In the genomic region with DNA sequence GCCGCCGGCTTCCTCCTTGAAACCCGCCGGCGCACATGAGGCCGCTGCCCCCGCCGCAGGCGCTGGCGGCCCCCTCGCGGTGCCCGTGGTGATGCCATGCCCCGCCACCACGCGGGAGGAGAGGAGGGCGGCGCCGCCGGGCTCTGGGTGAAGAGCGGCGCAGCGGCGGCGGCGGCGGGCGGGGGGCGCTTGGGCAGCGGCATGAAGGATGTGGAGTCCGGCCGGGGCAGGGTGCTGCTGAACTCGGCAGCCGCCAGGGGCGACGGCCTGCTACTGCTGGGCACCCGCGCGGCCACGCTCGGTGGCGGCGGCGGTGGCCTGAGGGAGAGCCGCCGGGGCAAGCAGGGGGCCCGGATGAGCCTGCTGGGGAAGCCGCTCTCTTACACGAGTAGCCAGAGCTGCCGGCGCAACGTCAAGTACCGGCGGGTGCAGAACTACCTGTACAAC, we compare ENCODE assay signal across 9 cellular contexts. TPM values are rescaled to one million over a fixed set of nuclear protein-coding genes. Genes with fewer than 3 reads are reported as not detected.
DNase-seq lines count a peak whose midpoint lies in the region; ATAC-seq and TF ChIP-seq lines count a peak whose summit lies in the region.
"Had no signal": no experiment of that assay in that cellular context is flagged by ENCODE, and none has a peak within 500 bp of the region (broad histone marks: within the 10 kb centered on the region; RNA-seq: fewer than 3 reads in every experiment).

No MANE protein-coding gene starts in this region.

- H3K4me1 Mint-ChIP-seq in HFFc6 (ENCODE audit: low read depth): peaks cover 73% of the 10 kb centered on the region
- peaks cover 52% of the 10 kb centered on the region for H3K4me1 Mint-ChIP-seq in stimulated activated memory B cell treated with anti-CD40 and anti-IgM and Interleukin-4, amounts not matched to agents 10 μg/mL and 1 μg/mL and 100 μg/mL, for 72 hours

- H3K27ac ChIP-seq in duodenal mucosa (ENCODE audit: low read depth, low read length): no peak overlapping the region

- H3K9me3 Mint-ChIP-seq in HFFc6: no peaks in the 10 kb centered on the region
- H3K9me3 Mint-ChIP-seq in stimulated activated memory B cell treated with anti-CD40 and anti-IgM and Interleukin-4, amounts not matched to agents 10 μg/mL and 1 μg/mL and 100 μg/mL, for 72 hours: no peaks in the 10 kb centered on the region

- no peaks in the 10 kb centered on the region for H3K9me3 ChIP-seq in duodenal mucosa (ENCODE audit: control insufficient read depth in 1 of 2, low read length in 2 of 2)

- H3K36me3 Mint-ChIP-seq in HFFc6 (ENCODE audit: low read depth): peaks cover 18% of the 10 kb centered on the region
- H3K36me3 Mint-ChIP-seq in stimulated activated memory B cell treated with anti-CD40 and anti-IgM and Interleukin-4, amounts not matched to agents 10 μg/mL and 1 μg/mL and 100 μg/mL, for 72 hours: peaks cover 6% of the 10 kb centered on the region

- TF ChIP-seq CTCF in GM12874 (IDR thresholded peaks at IDR 0.05; ENCODE audit: insufficient read depth, low read depth, low read length) (peak; percentile 17; the same call in 1 of the 2 replicates), HFFc6 (IDR thresholded peaks at IDR 0.05) (peak; percentile 73)

- DNase-seq in HFFc6 (peak; percentile 60), NCI-H2029 (lab: John Stamatoyannopoulos, UW) (peak; percentile 60), midbrain (lab: John Stamatoyannopoulos, UW) (peak; percentile 31), epidermal melanocyte (ENCODE audit: insufficient read length, low spot score) (no peak)
- peak; percentile 55 to 70 for DNase-seq in activated CD4-positive, alpha-beta T cell treated with anti-CD3 and anti-CD28 coated beads for 4 hours

- peak overlapping the region; percentile 59 to 65 for H3K4me3 ChIP-seq in duodenal mucosa (ENCODE audit: low read depth in 1 of 2, low read length in 2 of 2)

- H3K4me3 Mint-ChIP-seq in HFFc6: peak overlapping the region; percentile 96
- H3K4me3 Mint-ChIP-seq in stimulated activated memory B cell treated with anti-CD40 and anti-IgM and Interleukin-4, amounts not matched to agents 10 μg/mL and 1 μg/mL and 100 μg/mL, for 72 hours: peak overlapping the region; percentile 99

- no peaks in the 10 kb centered on the region for H3K36me3 ChIP-seq in duodenal mucosa (ENCODE audit: control insufficient read depth in 1 of 2, insufficient read depth in 2 of 2, low read length in 2 of 2)

- H3K27me3 Mint-ChIP-seq in HFFc6 (ENCODE audit: insufficient read depth): no peaks in the 10 kb centered on the region
- H3K27me3 Mint-ChIP-seq in stimulated activated memory B cell treated with anti-CD40 and anti-IgM and Interleukin-4, amounts not matched to agents 10 μg/mL and 1 μg/mL and 100 μg/mL, for 72 hours: no peaks in the 10 kb centered on the region

- peaks cover 0 to 12% of the 10 kb centered on the region in 2 donors for H3K4me1 ChIP-seq in duodenal mucosa (ENCODE audit: control insufficient read depth in 1 of 2, insufficient read depth in 2 of 2, low read length in 2 of 2)

- ATAC-seq in stimulated activated memory B cell treated with anti-CD40 and anti-IgM and Interleukin-4, amounts not matched to agents 10 μg/mL and 1 μg/mL and 100 μg/mL, for 72 hours: peak; percentile 71

- H3K27ac Mint-ChIP-seq in HFFc6: no peak overlapping the region
- H3K27ac Mint-ChIP-seq in stimulated activated memory B cell treated with anti-CD40 and anti-IgM and Interleukin-4, amounts not matched to agents 10 μg/mL and 1 μg/mL and 100 μg/mL, for 72 hours: peak overlapping the region; percentile 97

- H3K27me3 ChIP-seq in duodenal mucosa (ENCODE audit: control insufficient read depth in 1 of 2, insufficient read depth in 2 of 2, low read length in 2 of 2): peaks cover 23 to 42% of the 10 kb centered on the region in 2 donors

- H3K9ac ChIP-seq in duodenal mucosa (ENCODE audit: low read depth in 1 of 2, low read length in 2 of 2): no peak overlapping the region

RNA-seq across cellular contexts. Expression of gene KCNQ5, which starts 0.3 kb away (rescaled TPM):
- 10 to 100 TPM; 16.3 to 35.5 (median 20.2) TPM for total RNA-seq in HFFc6 (2021; fragmentation: NEBNext Ultra II Directional; extraction: Animal tissue kit (Norgen Biotek cat#: 25700))
- total RNA-seq: pulmonary artery endothelial cell had no signal
